Comparison of ENCODE assay signal across 8 cellular contexts in genomic region chr17:48294989-48295892, GRCh38.
DNase-seq lines count a peak whose midpoint lies in the region; TF ChIP-seq lines count a peak whose summit lies in the region.

No MANE protein-coding gene starts in this region.

- H2BK15ac ChIP-seq in mesenchymal stem cell (ENCODE audit: low read depth, poor library complexity, severe bottlenecking), result no peak overlapping the region
- no peak overlapping the region for H2BK15ac ChIP-seq in mesendoderm (replicated peaks; ENCODE audit: low read depth)

- H3K27ac ChIP-seq in mesenchymal stem cell (ENCODE audit: low read length, poor library complexity, severe bottlenecking) (no peak overlapping the region), colonic mucosa (no peak overlapping the region), mesendoderm (ENCODE audit: low read depth, low read length) (no peak overlapping the region), tibial nerve (no peak overlapping the region)

- H3K27me3 Mint-ChIP-seq in T-helper 1 cell treated with Interleukin-12 subunit alpha and Interleukin-12 subunit beta and Interleukin-4 antibody, amounts not matched to agents 30 μg/mL and 1 μg/mL, for 36 hours (ENCODE audit: low read depth), result no peaks in the 10 kb centered on the region

- no peak for TF ChIP-seq CTCF in HFF-Myc (IDR thresholded peaks at IDR 0.05; ENCODE audit: low read depth, low read length, missing control alignments)
- TF ChIP-seq CTCF in colonic mucosa (IDR thresholded peaks at IDR 0.05), result no peak
- TF ChIP-seq CTCF in tibial nerve (IDR thresholded peaks at IDR 0.05), result no peak

- H2AK5ac ChIP-seq in mesenchymal stem cell (ENCODE audit: low read length, severe bottlenecking) (no peak overlapping the region), mesendoderm (ENCODE audit: low read length) (no peak overlapping the region)

- H3K9ac ChIP-seq in mesenchymal stem cell (ENCODE audit: low read length), result peak overlapping the region; percentile 51
- H3K9ac ChIP-seq in colonic mucosa (ENCODE audit: low read depth in 2 of 2, low read length in 2 of 2), result no peak overlapping the region
- no peak overlapping the region for H3K9ac ChIP-seq in mesendoderm (ENCODE audit: low read length)

- H3K79me1 ChIP-seq in mesenchymal stem cell (replicated peaks; ENCODE audit: low read length, poor library complexity, severe bottlenecking), result no peaks in the 10 kb centered on the region
- no peaks in the 10 kb centered on the region for H3K79me1 ChIP-seq in mesendoderm (ENCODE audit: low read length)

- H3K23ac ChIP-seq in mesenchymal stem cell (ENCODE audit: low read length in 2 of 2) (no peak overlapping the region), mesendoderm (ENCODE audit: low read length) (no peak overlapping the region)

- peak overlapping the region; percentile 83 for H3K27ac Mint-ChIP-seq in T-helper 1 cell treated with Interleukin-12 subunit alpha and Interleukin-12 subunit beta and Interleukin-4 antibody, amounts not matched to agents 30 μg/mL and 1 μg/mL, for 36 hours

- no peak overlapping the region for H2AFZ ChIP-seq in mesenchymal stem cell (ENCODE audit: low read depth, low read length)

- peak overlapping the region; percentile 67 for H3K4me3 Mint-ChIP-seq in T-helper 1 cell treated with Interleukin-12 subunit alpha and Interleukin-12 subunit beta and Interleukin-4 antibody, amounts not matched to agents 30 μg/mL and 1 μg/mL, for 36 hours

- peaks cover 43% of the 10 kb centered on the region for H3K4me1 Mint-ChIP-seq in T-helper 1 cell treated with Interleukin-12 subunit alpha and Interleukin-12 subunit beta and Interleukin-4 antibody, amounts not matched to agents 30 μg/mL and 1 μg/mL, for 36 hours (ENCODE audit: low read depth)

- H4K8ac ChIP-seq in mesenchymal stem cell (ENCODE audit: low read length) (no peak overlapping the region), mesendoderm (ENCODE audit: low read depth, low read length) (no peak overlapping the region)

- H2BK120ac ChIP-seq in mesenchymal stem cell (ENCODE audit: low read depth, low read length) (no peak overlapping the region), mesendoderm (ENCODE audit: low read depth, low read length) (no peak overlapping the region)

- no peak for TF ChIP-seq EP300 in tibial nerve (IDR thresholded peaks at IDR 0.05)

- no peak overlapping the region for H3K14ac ChIP-seq in mesenchymal stem cell (ENCODE audit: low read length in 2 of 2)

- no peak overlapping the region for H4K91ac ChIP-seq in mesenchymal stem cell (ENCODE audit: low read length)

- H3K18ac ChIP-seq in mesenchymal stem cell (ENCODE audit: low read depth in 1 of 2, low read length in 2 of 2), result no peak overlapping the region
- H3K18ac ChIP-seq in mesendoderm (ENCODE audit: low read length), result no peak overlapping the region

- H3K9me3 ChIP-seq in mesenchymal stem cell (ENCODE audit: control insufficient read depth, low read length) (no peaks in the 10 kb centered on the region), colonic mucosa (no peaks in the 10 kb centered on the region), tibial nerve (no peaks in the 10 kb centered on the region)

- no peak for TF ChIP-seq POLR2A in tibial nerve (IDR thresholded peaks at IDR 0.05)

- no peak overlapping the region for H2BK5ac ChIP-seq in mesenchymal stem cell (ENCODE audit: low read depth, low read length, poor library complexity, severe bottlenecking)
- no peak overlapping the region for H2BK5ac ChIP-seq in mesendoderm (ENCODE audit: low read length)

- H3K27me3 ChIP-seq in mesenchymal stem cell (ENCODE audit: control insufficient read depth in 1 of 2, insufficient read depth in 1 of 2, low read length in 2 of 2), result peaks cover 4 to 8% of the 10 kb centered on the region in 2 experiments
- H3K27me3 ChIP-seq in colonic mucosa, result no peaks in the 10 kb centered on the region
- H3K27me3 ChIP-seq in mesendoderm (ENCODE audit: insufficient read depth, low read length, poor library complexity), result no peaks in the 10 kb centered on the region
- peaks cover 0 to 34% of the 10 kb centered on the region in 2 donors for H3K27me3 ChIP-seq in tibial nerve

- H3K4me1 ChIP-seq in mesenchymal stem cell (ENCODE audit: control insufficient read depth, insufficient read depth, low read depth, low read length), result no peaks in the 10 kb centered on the region
- H3K4me1 ChIP-seq in colonic mucosa, result no peaks in the 10 kb centered on the region
- H3K4me1 ChIP-seq in mesendoderm (ENCODE audit: control insufficient read depth, low read depth, low read length), result no peaks in the 10 kb centered on the region
- peaks cover 0 to 13% (median 0%) of the 10 kb centered on the region in 4 donors for H3K4me1 ChIP-seq in tibial nerve

- H3K56ac ChIP-seq in mesendoderm (ENCODE audit: low read length), result no peak overlapping the region

- no peaks in the 10 kb centered on the region for H3K36me3 ChIP-seq in mesenchymal stem cell (ENCODE audit: control insufficient read depth in 1 of 2, insufficient read depth in 2 of 2, low read depth in 1 of 2, low read length in 2 of 2)
- H3K36me3 ChIP-seq in colonic mucosa, result no peaks in the 10 kb centered on the region
- H3K36me3 ChIP-seq in mesendoderm (ENCODE audit: control insufficient read depth, insufficient read depth, low read length), result no peaks in the 10 kb centered on the region
- no peaks in the 10 kb centered on the region for H3K36me3 ChIP-seq in tibial nerve

- H3K4me2 ChIP-seq in mesenchymal stem cell (ENCODE audit: low read length, poor library complexity, severe bottlenecking) (no peak overlapping the region), mesendoderm (ENCODE audit: low read length) (no peak overlapping the region)

- DNase-seq in EL (peak; percentile 18), HFF-Myc (ENCODE audit: extremely low read depth, low read depth) (peak; percentile 1), mesenchymal stem cell (peak; percentile 59), colonic mucosa (no peak), mesendoderm (no peak), tibial nerve (ENCODE audit: low spot score in 2 of 2) (no peak)
- DNase-seq in activated CD4-positive, CD25-positive, alpha-beta regulatory T cell (lab: John Stamatoyannopoulos, UW), result no peak

- H4K5ac ChIP-seq in mesendoderm (ENCODE audit: low read length), result no peak overlapping the region

- 42% methylated on average over 3 of the region's 8 CpGs for WGBS in mesenchymal stem cell
- WGBS in mesendoderm (ENCODE audit: extremely low coverage, insufficient coverage, low lambda C conversion rate), result no CpG with 5 or more reads among the region's 8 CpGs
- WGBS in tibial nerve, 2 donors, result 41 to 46% methylated on average over 8 of the region's 8 CpGs

- peaks cover 12% of the 10 kb centered on the region for H3K36me3 Mint-ChIP-seq in T-helper 1 cell treated with Interleukin-12 subunit alpha and Interleukin-12 subunit beta and Interleukin-4 antibody, amounts not matched to agents 30 μg/mL and 1 μg/mL, for 36 hours (ENCODE audit: low read depth)

- H2BK12ac ChIP-seq in mesenchymal stem cell (ENCODE audit: low read length in 2 of 2), result no peak overlapping the region

- H3K9me3 Mint-ChIP-seq in T-helper 1 cell treated with Interleukin-12 subunit alpha and Interleukin-12 subunit beta and Interleukin-4 antibody, amounts not matched to agents 30 μg/mL and 1 μg/mL, for 36 hours, result no peaks in the 10 kb centered on the region

- H3K4me3 ChIP-seq in HFF-Myc (replicated peaks; ENCODE audit: low read depth, low read length), result no peak overlapping the region
- H3K4me3 ChIP-seq in mesenchymal stem cell (ENCODE audit: insufficient read depth in 1 of 2, low read depth in 1 of 2, low read length in 2 of 2), result no peak overlapping the region
- H3K4me3 ChIP-seq in colonic mucosa, result no peak overlapping the region
- H3K4me3 ChIP-seq in mesendoderm (ENCODE audit: low read length), result no peak overlapping the region
- H3K4me3 ChIP-seq in tibial nerve, result peak overlapping the region in 1 of 4 donors; percentile 12

- no peaks in the 10 kb centered on the region for H3K79me2 ChIP-seq in mesendoderm (ENCODE audit: control insufficient read depth, insufficient read depth, low read length)

- intact Hi-C loops in colonic mucosa (cut with DNase I), result loop anchor here (10.0 kb wide), 1 partner anchor 60 kb away; no protein-coding TSS in a partner anchor

- H3K4ac ChIP-seq in mesenchymal stem cell (ENCODE audit: low read depth in 1 of 2, low read length in 2 of 2), result no peak overlapping the region
- no peak overlapping the region for H3K4ac ChIP-seq in mesendoderm (ENCODE audit: low read depth, low read length)

Comparison
In these comparisons a context has a peak if more than half of its experiments do, and no peak if none do; other contexts are left out.
1. DNase-seq: peak in EL (single experiment), HFF-Myc (single experiment) and mesenchymal stem cell (single experiment); none in colonic mucosa (single experiment), mesendoderm (single experiment), tibial nerve (0 of 2) and activated CD4-positive, CD25-positive, alpha-beta regulatory T cell (0 of 4).